In the genomic region with DNA sequence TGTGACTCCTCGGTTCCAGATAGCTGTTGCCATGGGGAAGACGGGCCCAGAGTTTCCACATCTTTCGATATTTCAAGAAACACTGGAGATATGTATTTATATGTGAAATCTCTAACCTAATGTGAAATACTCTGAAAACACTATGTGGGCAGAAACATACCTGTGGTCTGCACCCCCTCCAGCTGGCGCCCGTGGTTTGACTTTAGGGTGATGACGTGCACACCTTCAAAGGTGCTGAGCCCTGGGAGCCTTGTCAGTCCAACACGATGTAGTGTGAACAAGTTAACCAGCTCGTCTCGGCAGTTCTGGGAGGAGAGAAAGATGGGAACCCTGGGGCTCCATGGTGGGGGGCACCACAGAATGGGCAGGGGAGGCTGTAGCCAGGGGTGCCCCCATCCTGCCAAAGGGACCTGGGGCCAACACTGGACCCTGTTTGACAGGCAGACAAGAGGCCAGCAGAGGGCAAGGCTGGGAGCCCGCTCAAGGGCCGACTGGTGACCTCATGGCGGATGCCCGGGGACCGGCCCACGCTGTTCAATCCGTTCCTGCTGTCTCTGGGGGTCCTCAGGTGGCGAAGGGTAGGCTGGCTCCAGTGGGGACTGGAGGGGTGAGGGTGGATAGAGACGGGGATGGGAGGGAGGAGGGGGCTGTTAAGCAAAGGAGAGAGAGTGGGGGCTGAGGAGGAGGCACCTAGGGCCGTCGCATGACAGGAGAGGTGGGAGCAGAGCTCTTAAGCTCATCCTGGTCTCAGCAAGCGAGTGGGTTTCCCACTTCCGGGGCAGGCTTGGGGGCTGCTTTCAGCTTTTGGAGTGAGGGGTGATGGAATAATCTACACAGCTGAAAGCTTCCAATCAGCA, we compare ENCODE assay signal across 1 cellular context.
TF ChIP-seq lines count a peak whose summit lies in the region.

No MANE protein-coding gene starts in this region.

TF ChIP-seq in WTC11, 78 proteins besides CTCF, POLR2A, EP300 and RAD21 (continued from another document):
- TF ChIP-seq, protein P1, sequence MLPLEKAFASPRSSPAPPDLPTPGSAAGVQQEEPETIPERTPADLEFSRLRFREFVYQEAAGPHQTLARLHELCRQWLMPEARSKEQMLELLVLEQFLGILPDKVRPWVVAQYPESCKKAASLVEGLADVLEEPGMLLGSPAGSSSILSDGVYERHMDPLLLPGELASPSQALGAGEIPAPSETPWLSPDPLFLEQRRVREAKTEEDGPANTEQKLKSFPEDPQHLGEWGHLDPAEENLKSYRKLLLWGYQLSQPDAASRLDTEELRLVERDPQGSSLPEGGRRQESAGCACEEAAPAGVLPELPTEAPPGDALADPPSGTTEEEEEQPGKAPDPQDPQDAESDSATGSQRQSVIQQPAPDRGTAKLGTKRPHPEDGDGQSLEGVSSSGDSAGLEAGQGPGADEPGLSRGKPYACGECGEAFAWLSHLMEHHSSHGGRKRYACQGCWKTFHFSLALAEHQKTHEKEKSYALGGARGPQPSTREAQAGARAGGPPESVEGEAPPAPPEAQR (CRISPR knock-in tag; IDR thresholded peaks at IDR 0.05), result no peak
